13 cellular contexts compared by ENCODE assay signal in genomic region chr2:174587607-174588006, GRCh38. TPM values are rescaled to one million over a fixed set of nuclear protein-coding genes. Genes with fewer than 3 reads are reported as not detected.
A peak's percentile ranks its signal among the peaks of the same experiment; 100 is the strongest.
DNase-seq lines count a peak whose midpoint lies in the region; ATAC-seq lines count a peak whose summit lies in the region.
"Had no signal": no experiment of that assay in that cellular context is flagged by ENCODE, and none has a peak within 500 bp of the region (broad histone marks: within the 10 kb centered on the region; RNA-seq: fewer than 3 reads in every experiment).

No MANE protein-coding gene starts in this region.

- H4K20me1 ChIP-seq in BLaER1 treated with 17β-estradiol and CSF1 and Interleukin-3, amounts not matched to agents 10 nM and 100 nM = peaks cover 28 to 96% (median 76%) of the 10 kb centered on the region in 11 experiments

- intact Hi-C loops in activated T-helper 2 cell treated with anti-CD3 and anti-CD28 coated beads, Interferon-gamma antibody, Interleukin-2, Interleukin-4, amounts not matched to agents 10 μg/mL and 5 μg/mL and 100 μg/mL, durations not matched to agents 14 hours and 24 hours and 36 hours (cut with micrococcal nuclease) = no loop called here
- intact Hi-C loops in naive thymus-derived CD4-positive, alpha-beta T cell (cut with micrococcal nuclease) = loop anchor here in 1 of 2 donors (1.0 kb wide), 1 partner anchor 10 kb away; the partner anchor contains the start of gene WIPF1

- H3K4me1 Mint-ChIP-seq in activated T-helper 2 cell treated with anti-CD3 and anti-CD28 coated beads, Interferon-gamma antibody, Interleukin-2, Interleukin-4, amounts not matched to agents 10 μg/mL and 5 μg/mL and 100 μg/mL, durations not matched to agents 14 hours and 24 hours and 36 hours (ENCODE audit: low read depth) = peaks cover 64% of the 10 kb centered on the region
- peaks cover 56 to 98% (median 90%) of the 10 kb centered on the region in 7 donors for H3K4me1 Mint-ChIP-seq in naive thymus-derived CD4-positive, alpha-beta T cell

- no peaks in the 10 kb centered on the region for H3K9me3 Mint-ChIP-seq in activated T-helper 2 cell treated with anti-CD3 and anti-CD28 coated beads, Interferon-gamma antibody, Interleukin-2, Interleukin-4, amounts not matched to agents 10 μg/mL and 5 μg/mL and 100 μg/mL, durations not matched to agents 14 hours and 24 hours and 36 hours
- no peaks in the 10 kb centered on the region for H3K9me3 Mint-ChIP-seq in naive thymus-derived CD4-positive, alpha-beta T cell

- CTCF ChIA-PET in naive thymus-derived CD4-positive, alpha-beta T cell (lab: Charles Lee) = interaction anchor here (1.0 kb wide), 1 partner anchor 9 kb away, joined by 4 read pairs; no protein-coding TSS in a partner anchor

- H3K27ac Mint-ChIP-seq in activated T-helper 2 cell treated with anti-CD3 and anti-CD28 coated beads, Interferon-gamma antibody, Interleukin-2, Interleukin-4, amounts not matched to agents 10 μg/mL and 5 μg/mL and 100 μg/mL, durations not matched to agents 14 hours and 24 hours and 36 hours = peak overlapping the region; percentile 81
- peak overlapping the region; percentile 89 to 97 (median 94) for H3K27ac Mint-ChIP-seq in naive thymus-derived CD4-positive, alpha-beta T cell

- DNase-seq in ELR (ENCODE audit: low read depth) (peak; percentile 53), globus pallidus (ENCODE audit: low spot score) (no peak), HCEC 1CT (no peak), dedifferentiated amniotic fluid mesenchymal stem cell (ENCODE audit: extremely low spot score) (no peak)
- DNase-seq in activated T-helper 2 cell treated with anti-CD3 and anti-CD28 coated beads, Interferon-gamma antibody, Interleukin-2, Interleukin-4, amounts not matched to agents 10 μg/mL and 5 μg/mL and 100 μg/mL, durations not matched to agents 14 hours and 24 hours and 36 hours (ENCODE audit: low spot score) = no peak
- DNase-seq in naive thymus-derived CD4-positive, alpha-beta T cell = no peak
- no peak for DNase-seq in activated CD4-positive, CD25-positive, alpha-beta regulatory T cell (lab: John Stamatoyannopoulos, UW)
- DNase-seq: amygdala; COR-L47; NCI-H2029 treated with DMSO at 0.1 percent for 48 hours; NK-92 treated with Interleukin-12 subunit alpha and Interleukin-12 subunit beta, amount 100 ng/mL, for 24 hours had no signal

- H3K4me3 Mint-ChIP-seq in activated T-helper 2 cell treated with anti-CD3 and anti-CD28 coated beads, Interferon-gamma antibody, Interleukin-2, Interleukin-4, amounts not matched to agents 10 μg/mL and 5 μg/mL and 100 μg/mL, durations not matched to agents 14 hours and 24 hours and 36 hours (ENCODE audit: low read depth) = no peak overlapping the region
- peak overlapping the region; percentile 14 to 91 (median 80) for H3K4me3 Mint-ChIP-seq in naive thymus-derived CD4-positive, alpha-beta T cell

- POLR2A ChIA-PET in naive thymus-derived CD4-positive, alpha-beta T cell (lab: Charles Lee) = interaction anchor here (1.1 to 22.6 kb wide), 3 partner anchors 11 to 31 kb away, joined by 3 to 277 read pairs (median 3); partner anchors contain the start of gene WIPF1

- H3K9me3 ChIP-seq in BLaER1 treated with 17β-estradiol and CSF1 and Interleukin-3, amounts not matched to agents 10 nM and 100 nM (replicated peaks in 1 of 11) = peaks cover 0 to 4% (median 0%) of the 10 kb centered on the region in 11 experiments; a peak in 2 of 22 replicates
- no peaks in the 10 kb centered on the region for H3K9me3 ChIP-seq in naive thymus-derived CD4-positive, alpha-beta T cell (ENCODE audit: control insufficient read depth in 2 of 3, low read length in 3 of 3)
- H3K9me3 ChIP-seq: suprapubic skin had no signal

- peaks cover 81 to 100% (median 90%) of the 10 kb centered on the region in 11 experiments for H3K36me3 ChIP-seq in BLaER1 treated with 17β-estradiol and CSF1 and Interleukin-3, amounts not matched to agents 10 nM and 100 nM
- H3K36me3 ChIP-seq in naive thymus-derived CD4-positive, alpha-beta T cell (ENCODE audit: control insufficient read depth in 2 of 3, insufficient read depth in 3 of 3, low read length in 3 of 3) = peaks cover 15 to 54% (median 30%) of the 10 kb centered on the region in 3 experiments

- H3K4me3 ChIP-seq in BLaER1 treated with 17β-estradiol and CSF1 and Interleukin-3, amounts not matched to agents 10 nM and 100 nM = no peak overlapping the region
- peak overlapping the region; percentile 41 for H3K4me3 ChIP-seq in naive thymus-derived CD4-positive, alpha-beta T cell (ENCODE audit: low read length)
- H3K4me3 ChIP-seq: suprapubic skin had no signal

- H3K4me2 ChIP-seq in BLaER1 treated with 17β-estradiol and CSF1 and Interleukin-3, amounts not matched to agents 10 nM and 100 nM = peak overlapping the region in 9 of 11 experiments; percentile 26 to 96 (median 92); a peak in 12 of 22 replicates

- H3K4me1 ChIP-seq in BLaER1 treated with 17β-estradiol and CSF1 and Interleukin-3, amounts not matched to agents 10 nM and 100 nM = peaks cover 53 to 99% (median 64%) of the 10 kb centered on the region in 10 experiments
- peaks cover 79 to 91% of the 10 kb centered on the region in 2 donors for H3K4me1 ChIP-seq in naive thymus-derived CD4-positive, alpha-beta T cell (ENCODE audit: control insufficient read depth in 2 of 2, insufficient read depth in 2 of 2, low read length in 2 of 2)

- peak overlapping the region in 4 of 11 experiments; percentile 9 to 97 (median 39); a peak in 3 of 22 replicates for H3K27ac ChIP-seq in BLaER1 treated with 17β-estradiol and CSF1 and Interleukin-3, amounts not matched to agents 10 nM and 100 nM
- peak overlapping the region; percentile 65 for H3K27ac ChIP-seq in naive thymus-derived CD4-positive, alpha-beta T cell (ENCODE audit: low read depth, low read length)
- H3K27ac ChIP-seq: suprapubic skin had no signal

- H3K36me3 Mint-ChIP-seq in activated T-helper 2 cell treated with anti-CD3 and anti-CD28 coated beads, Interferon-gamma antibody, Interleukin-2, Interleukin-4, amounts not matched to agents 10 μg/mL and 5 μg/mL and 100 μg/mL, durations not matched to agents 14 hours and 24 hours and 36 hours (ENCODE audit: low read depth) = peaks cover 81% of the 10 kb centered on the region
- peaks cover 5 to 62% (median 44%) of the 10 kb centered on the region in 5 donors for H3K36me3 Mint-ChIP-seq in naive thymus-derived CD4-positive, alpha-beta T cell

- peak overlapping the region in 6 of 11 experiments; percentile 1 to 41 (median 18); a peak in 3 of 22 replicates for H3K9ac ChIP-seq in BLaER1 treated with 17β-estradiol and CSF1 and Interleukin-3, amounts not matched to agents 10 nM and 100 nM

- H3K27me3 ChIP-seq in BLaER1 treated with 17β-estradiol and CSF1 and Interleukin-3, amounts not matched to agents 10 nM and 100 nM = no peaks in the 10 kb centered on the region
- H3K27me3 ChIP-seq in naive thymus-derived CD4-positive, alpha-beta T cell (ENCODE audit: control insufficient read depth in 2 of 2, insufficient read depth in 2 of 2, low read length in 2 of 2) = no peaks in the 10 kb centered on the region
- H3K27me3 ChIP-seq: suprapubic skin had no signal

- H3K27me3 Mint-ChIP-seq in activated T-helper 2 cell treated with anti-CD3 and anti-CD28 coated beads, Interferon-gamma antibody, Interleukin-2, Interleukin-4, amounts not matched to agents 10 μg/mL and 5 μg/mL and 100 μg/mL, durations not matched to agents 14 hours and 24 hours and 36 hours (ENCODE audit: low read depth) = no peaks in the 10 kb centered on the region
- no peaks in the 10 kb centered on the region for H3K27me3 Mint-ChIP-seq in naive thymus-derived CD4-positive, alpha-beta T cell

- ATAC-seq in naive thymus-derived CD4-positive, alpha-beta T cell = no peak

RNA-seq across cellular contexts. Expression of gene WIPF1, which starts 10.0 kb away (rescaled TPM):
- 281 and 287 TPM in 2 replicates for total RNA-seq in activated T-helper 2 cell treated with anti-CD3 and anti-CD28 coated beads, Interferon-gamma antibody, Interleukin-2, Interleukin-4, amounts not matched to agents 10 μg/mL and 5 μg/mL and 100 μg/mL, durations not matched to agents 14 hours and 24 hours and 36 hours
- total RNA-seq in naive thymus-derived CD4-positive, alpha-beta T cell = 100 to 1,000 TPM; 272 to 514 (median 397) TPM
- 100 to 1,000 TPM in 1 of 2 donors, 10 to 100 TPM in 1; 92.3 to 103 TPM for polyA plus RNA-seq in naive thymus-derived CD4-positive, alpha-beta T cell
